In the genomic region with DNA sequence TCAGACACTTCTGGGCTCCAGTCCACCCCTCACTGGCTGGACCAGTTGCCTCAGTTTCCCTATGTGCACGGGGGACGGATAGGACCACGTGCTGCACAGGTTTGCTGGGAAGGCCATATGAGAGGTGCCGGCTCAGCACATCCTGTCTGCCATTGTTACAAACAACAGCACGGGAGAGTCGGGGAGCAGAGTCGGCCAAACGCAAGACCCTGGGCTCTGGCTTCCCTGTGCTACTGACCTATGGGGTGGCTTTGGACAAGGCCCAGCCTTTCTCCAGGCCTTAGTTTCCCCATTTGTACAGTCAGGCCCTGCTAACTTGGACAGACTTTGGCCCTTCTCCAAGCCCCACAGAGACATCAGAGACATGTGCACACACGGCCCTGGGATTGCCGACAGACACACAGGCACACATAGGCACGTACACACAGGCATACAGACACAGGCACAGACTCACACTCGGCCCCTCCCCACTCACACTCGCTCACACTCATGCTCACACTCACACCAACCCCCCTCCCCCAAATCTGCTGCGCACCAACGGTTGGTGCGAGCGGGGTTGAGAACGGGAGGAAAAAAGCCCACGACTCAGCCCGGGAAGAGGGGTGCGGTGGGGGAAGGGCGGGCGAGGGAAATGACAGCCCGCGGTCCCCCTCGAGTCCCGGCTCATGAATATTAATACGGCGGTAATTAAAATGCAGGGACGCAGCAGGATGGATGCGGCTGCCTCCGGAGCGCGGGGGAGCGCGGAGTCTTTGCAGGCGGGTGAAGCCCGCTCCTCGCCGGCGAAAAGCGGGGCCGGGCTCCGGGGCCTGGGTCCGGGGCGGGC, we compare ENCODE assay signal across 8 cellular contexts.
DNase-seq lines count a peak whose midpoint lies in the region; ATAC-seq, FAIRE-seq and TF ChIP-seq lines count a peak whose summit lies in the region.

No MANE protein-coding gene starts in this region.

- no peaks in the 10 kb centered on the region for H3K9me3 ChIP-seq in pancreas

- intact Hi-C loops in pancreas (cut with DNase I) = loop anchor here in 1 of 3 donors (10.0 kb wide), 1 partner anchor 313 kb away; the partner anchor contains the start of gene IER5L

- no peaks in the 10 kb centered on the region for H3K9me3 Mint-ChIP-seq in activated naive CD4-positive, alpha-beta T cell treated with anti-CD3 and anti-CD28 coated beads, Interleukin-2, amount 50 U/mL, for 24 hours
- H3K9me3 Mint-ChIP-seq in glutamatergic neuron (ENCODE audit: unreplicated experiment) = peaks cover 15% of the 10 kb centered on the region

- WGBS in pancreas, 2 donors = 13 to 16% methylated on average over 46 of the region's 46 CpGs

- no peak overlapping the region for H2AFZ ChIP-seq in ACC112 (ENCODE audit: low read length, unreplicated experiment)

- TF ChIP-seq CTCF in glutamatergic neuron (IDR thresholded peaks at IDR 0.05; ENCODE audit: partially characterized antibody, unreplicated experiment) (no peak), pancreas (IDR thresholded peaks at IDR 0.05) (no peak)

- H3K27me3 ChIP-seq in ACC112 (ENCODE audit: insufficient read depth, low read length) (no peaks in the 10 kb centered on the region), pancreas (no peaks in the 10 kb centered on the region)

- peaks cover 77% of the 10 kb centered on the region for H3K4me1 ChIP-seq in ACC112 (ENCODE audit: control insufficient read depth, insufficient read depth, low read length, unreplicated experiment)
- peaks cover 39 to 54% (median 49%) of the 10 kb centered on the region in 3 donors for H3K4me1 ChIP-seq in pancreas

- peak; percentile 80 for DNase-seq in NCI-H69 (lab: John Stamatoyannopoulos, UW)
- peak; percentile 78 for DNase-seq in glutamatergic neuron
- DNase-seq in pancreas = peak; percentile 63 to 81 (median 68)
- no peak for DNase-seq in cerebellar nuclear complex (lab: John Stamatoyannopoulos, UW)

- H3K36me3 Mint-ChIP-seq in activated naive CD4-positive, alpha-beta T cell treated with anti-CD3 and anti-CD28 coated beads, Interleukin-2, amount 50 U/mL, for 24 hours = no peaks in the 10 kb centered on the region
- H3K36me3 Mint-ChIP-seq in glutamatergic neuron (ENCODE audit: unreplicated experiment) = no peaks in the 10 kb centered on the region

- no peaks in the 10 kb centered on the region for H3K36me3 ChIP-seq in ACC112 (ENCODE audit: insufficient read depth, low read length)
- H3K36me3 ChIP-seq in pancreas = no peaks in the 10 kb centered on the region

- peak overlapping the region; percentile 97 for H3K27ac Mint-ChIP-seq in activated naive CD4-positive, alpha-beta T cell treated with anti-CD3 and anti-CD28 coated beads, Interleukin-2, amount 50 U/mL, for 24 hours
- H3K27ac Mint-ChIP-seq in glutamatergic neuron (ENCODE audit: unreplicated experiment) = peak overlapping the region; percentile 98

- ATAC-seq in GM19438 (IDR thresholded peaks at IDR 0.05; ENCODE audit: low read depth, unreplicated experiment) = peak; percentile 12
- peak; percentile 4 to 11 (median 7) for ATAC-seq in pancreas
- ATAC-seq in GM19452 (IDR thresholded peaks at IDR 0.05; ENCODE audit: unreplicated experiment) = no peak

- H3K4me3 ChIP-seq in ACC112 (ENCODE audit: low read depth, low read length) (peak overlapping the region; percentile 71), pancreas (peak overlapping the region in 3 of 4 donors; percentile 31 to 48 (median 42))

- H3K79me2 ChIP-seq in ACC112 (ENCODE audit: control insufficient read depth, insufficient read depth, low read length, unreplicated experiment) = peaks cover 29% of the 10 kb centered on the region

- FAIRE-seq in pancreas (lab: Jason Lieb, UNC) = no peak

- H3K4me3 Mint-ChIP-seq in activated naive CD4-positive, alpha-beta T cell treated with anti-CD3 and anti-CD28 coated beads, Interleukin-2, amount 50 U/mL, for 24 hours = peak overlapping the region; percentile 89
- peak overlapping the region; percentile 81 for H3K4me3 Mint-ChIP-seq in glutamatergic neuron (ENCODE audit: unreplicated experiment)

- peaks cover 67% of the 10 kb centered on the region for H3K4me1 Mint-ChIP-seq in activated naive CD4-positive, alpha-beta T cell treated with anti-CD3 and anti-CD28 coated beads, Interleukin-2, amount 50 U/mL, for 24 hours
- peaks cover 40% of the 10 kb centered on the region for H3K4me1 Mint-ChIP-seq in glutamatergic neuron (ENCODE audit: low read depth, unreplicated experiment)

- H3K27me3 Mint-ChIP-seq in activated naive CD4-positive, alpha-beta T cell treated with anti-CD3 and anti-CD28 coated beads, Interleukin-2, amount 50 U/mL, for 24 hours = no peaks in the 10 kb centered on the region
- peaks cover 16% of the 10 kb centered on the region for H3K27me3 Mint-ChIP-seq in glutamatergic neuron (ENCODE audit: unreplicated experiment)

- H3K27ac ChIP-seq in ACC112 (ENCODE audit: low read depth, low read length) (peak overlapping the region; percentile 99), pancreas (peak overlapping the region; percentile 92 to 99 (median 96))

Comparison
In these comparisons a context has a peak if more than half of its experiments do, and no peak if none do; other contexts are left out.
1. DNase-seq: peak in NCI-H69 (single experiment), glutamatergic neuron (single experiment) and pancreas (6 of 6); none in cerebellar nuclear complex (0 of 2).